ENCODE assay signal across 23 cellular contexts in the genomic region with DNA sequence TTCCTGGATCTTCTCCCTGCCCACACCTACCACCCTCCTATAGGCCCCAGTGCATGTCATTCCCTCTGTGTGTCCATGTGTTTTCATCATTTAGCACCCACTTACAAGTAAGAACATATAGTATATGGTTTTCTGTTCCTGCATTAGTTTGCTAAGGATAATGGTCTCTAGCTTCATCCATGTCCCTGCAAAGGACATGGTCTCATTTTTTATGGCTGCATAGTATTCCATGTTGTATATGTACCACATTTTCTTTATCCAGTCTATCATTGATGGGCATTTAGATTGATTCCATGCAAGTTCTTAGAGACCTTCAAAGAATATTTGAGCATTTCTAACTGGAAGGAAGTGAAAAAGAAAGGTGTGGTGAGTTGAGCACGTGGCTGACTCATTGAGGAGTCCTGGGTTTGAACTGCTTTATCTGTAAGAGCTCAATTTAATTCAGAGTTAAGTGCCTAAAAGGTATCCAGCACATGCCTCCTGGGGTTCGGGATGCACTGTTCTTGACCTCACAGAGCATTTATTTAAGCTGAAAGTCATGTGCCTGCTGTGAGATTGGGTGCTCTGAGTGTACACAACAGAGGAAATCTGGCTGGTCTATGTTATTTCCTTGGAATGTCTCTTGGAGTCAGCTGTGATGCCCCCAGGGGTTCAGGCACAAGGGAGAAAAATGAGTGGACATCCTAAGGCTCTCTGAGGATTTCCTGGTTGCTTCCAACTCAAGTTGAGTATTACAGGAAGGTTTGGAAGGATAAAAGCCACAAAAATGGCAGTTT. TPM values are rescaled to one million over a fixed set of nuclear protein-coding genes. Genes with fewer than 3 reads are reported as not detected.
"Had no signal": no experiment of that assay in that cellular context is flagged by ENCODE, and none has a peak within 500 bp of the region (broad histone marks: within the 10 kb centered on the region; RNA-seq: fewer than 3 reads in every experiment).

No MANE protein-coding gene starts in this region.

- H3K4me3 Mint-ChIP-seq: activated naive CD4-positive, alpha-beta T cell treated with anti-CD3 and anti-CD28 coated beads, Interleukin-2, amount 50 U/mL, for 24 hours; brain; memory B cell; natural killer cell treated with Interleukin-12 subunit alpha and Interleukin-12 subunit beta and Interleukin-15 and Interleukin-18, amount 100 ng/mL, for 72 hours; stimulated activated naive B cell treated with anti-CD40 and anti-IgM and Interleukin-4, amounts not matched to agents 10 μg/mL and 1 μg/mL and 100 μg/mL, for 72 hours had no signal

- H3K4me1 Mint-ChIP-seq: activated naive CD4-positive, alpha-beta T cell treated with anti-CD3 and anti-CD28 coated beads, Interleukin-2, amount 50 U/mL, for 24 hours; brain; memory B cell; stimulated activated naive B cell treated with anti-CD40 and anti-IgM and Interleukin-4, amounts not matched to agents 10 μg/mL and 1 μg/mL and 100 μg/mL, for 72 hours had no signal

- H3K4me3 ChIP-seq: thoracic aorta, upper lobe of left lung had no signal

- H3K9me3 Mint-ChIP-seq: activated naive CD4-positive, alpha-beta T cell treated with anti-CD3 and anti-CD28 coated beads, Interleukin-2, amount 50 U/mL, for 24 hours had no signal

- H3K27ac ChIP-seq: thoracic aorta, upper lobe of left lung, WERI-Rb-1 had no signal

- H3K36me3 ChIP-seq: thoracic aorta, upper lobe of left lung, WERI-Rb-1 had no signal

- ATAC-seq: esophagus mucosa; left cardiac atrium; natural killer cell treated with Interleukin-12 subunit alpha and Interleukin-12 subunit beta and Interleukin-15 and Interleukin-18, amount 100 ng/mL, for 72 hours; stimulated activated naive B cell treated with anti-CD40 and anti-IgM and Interleukin-4, amounts not matched to agents 10 μg/mL and 1 μg/mL and 100 μg/mL, for 72 hours had no signal

- H3K4me1 ChIP-seq: upper lobe of left lung had no signal

- H3K27ac Mint-ChIP-seq: activated naive CD4-positive, alpha-beta T cell treated with anti-CD3 and anti-CD28 coated beads, Interleukin-2, amount 50 U/mL, for 24 hours; brain; memory B cell; natural killer cell treated with Interleukin-12 subunit alpha and Interleukin-12 subunit beta and Interleukin-15 and Interleukin-18, amount 100 ng/mL, for 72 hours; progenitor cell of endocrine pancreas; stimulated activated naive B cell treated with anti-CD40 and anti-IgM and Interleukin-4, amounts not matched to agents 10 μg/mL and 1 μg/mL and 100 μg/mL, for 72 hours had no signal

- H3K9me3 ChIP-seq: thoracic aorta, upper lobe of left lung had no signal

- DNase-seq: activated CD4-positive, alpha-beta T cell treated with anti-CD3 and anti-CD28 coated beads, Interleukin-2, amount 50 U/mL, for 1 hour; activated CD4-positive, CD25-positive, alpha-beta regulatory T cell treated with anti-CD3 and anti-CD28 coated beads, Interleukin-2, amount 50 U/mL, for 72 hours; activated gamma-delta T cell treated with Interleukin-2 at 50 U/mL for 16 hours; activated T-cell treated with anti-CD3 and anti-CD28 coated beads, Interleukin-2, amount 50 U/mL, for 1 hour; anterior cingulate cortex; caudate nucleus; effector memory CD4-positive, alpha-beta T cell; hypothalamus; left cardiac atrium; stimulated activated CD4-positive, alpha-beta T cell treated with anti-CD3 and anti-CD28 coated beads, Interleukin-2, amount 100 ng/mL, for 48 hours; stimulated activated CD8-positive, alpha-beta memory T cell treated with anti-CD3 and anti-CD28 coated beads, Interleukin-4, amount 100 ng/mL, for 48 hours; stimulated activated naive B cell treated with anti-CD40 and anti-IgM and Interleukin-4, amounts not matched to agents 10 μg/mL and 1 μg/mL and 100 μg/mL, for 72 hours; T-helper 2 cell; upper lobe of left lung; WERI-Rb-1 had no signal

- H3K27me3 ChIP-seq: upper lobe of left lung had no signal

- H3K27me3 Mint-ChIP-seq: activated naive CD4-positive, alpha-beta T cell treated with anti-CD3 and anti-CD28 coated beads, Interleukin-2, amount 50 U/mL, for 24 hours; memory B cell; natural killer cell treated with Interleukin-12 subunit alpha and Interleukin-12 subunit beta and Interleukin-15 and Interleukin-18, amount 100 ng/mL, for 72 hours; progenitor cell of endocrine pancreas; stimulated activated naive B cell treated with anti-CD40 and anti-IgM and Interleukin-4, amounts not matched to agents 10 μg/mL and 1 μg/mL and 100 μg/mL, for 72 hours had no signal

- H3K36me3 Mint-ChIP-seq: activated naive CD4-positive, alpha-beta T cell treated with anti-CD3 and anti-CD28 coated beads, Interleukin-2, amount 50 U/mL, for 24 hours; brain; memory B cell; natural killer cell treated with Interleukin-12 subunit alpha and Interleukin-12 subunit beta and Interleukin-15 and Interleukin-18, amount 100 ng/mL, for 72 hours; stimulated activated naive B cell treated with anti-CD40 and anti-IgM and Interleukin-4, amounts not matched to agents 10 μg/mL and 1 μg/mL and 100 μg/mL, for 72 hours had no signal

RNA-seq across cellular contexts. Expression of gene SH3GL2, which starts 56.4 kb away (rescaled TPM):
- total RNA-seq: esophagus mucosa; lower leg skin; natural killer cell treated with Interleukin-12 subunit alpha and Interleukin-12 subunit beta and Interleukin-15 and Interleukin-18, amount 100 ng/mL, for 72 hours; thoracic aorta had no signal
